In the genomic region with DNA sequence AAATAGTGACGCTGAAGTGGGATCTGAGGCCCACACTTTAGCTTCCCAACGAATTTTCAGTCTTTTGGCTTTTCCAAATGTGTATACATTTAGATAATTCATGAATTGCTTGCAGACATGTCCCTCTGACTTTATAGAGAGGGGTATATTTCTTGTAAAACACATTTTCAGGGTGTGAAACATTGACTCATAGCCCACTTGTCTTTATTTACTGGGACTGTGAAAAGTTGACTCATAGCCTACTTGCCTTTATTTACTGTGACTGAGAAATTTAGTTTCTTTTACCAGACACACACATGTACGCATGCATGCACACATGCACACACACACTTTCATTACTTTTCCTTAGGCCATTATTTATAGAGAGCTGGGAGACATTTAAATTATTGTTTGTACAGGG, we compare ENCODE assay signal across 11 cellular contexts.
DNase-seq lines count a peak whose midpoint lies in the region; ATAC-seq and TF ChIP-seq lines count a peak whose summit lies in the region.
"Had no signal": no experiment of that assay in that cellular context is flagged by ENCODE, and none has a peak within 500 bp of the region (broad histone marks: within the 10 kb centered on the region; RNA-seq: fewer than 3 reads in every experiment).

No MANE protein-coding gene starts in this region.

- H3K4me3 ChIP-seq in OCI-LY7 (ENCODE audit: low read depth, low read length, poor library complexity, severe bottlenecking), result no peak overlapping the region

- H3K9me3 ChIP-seq in OCI-LY7 (ENCODE audit: low read length), result no peaks in the 10 kb centered on the region

- intact Hi-C loops in OCI-LY7 (cut with micrococcal nuclease; ENCODE audit: unreplicated experiment), result no loop called here

- H3K4me1 Mint-ChIP-seq in central memory CD8-positive, alpha-beta T cell, result peaks cover 20% of the 10 kb centered on the region

- no peaks in the 10 kb centered on the region for H4K20me1 ChIP-seq in OCI-LY7 (ENCODE audit: insufficient read depth, low read length)

- no peak overlapping the region for H2AFZ ChIP-seq in OCI-LY7 (ENCODE audit: low read length)

- POLR2A ChIA-PET in OCI-LY7 (lab: Charles Lee), result interaction anchor here (0.6 to 0.9 kb wide), 2 partner anchors 13 to 1590 kb away, joined by 3 to 6 read pairs; no protein-coding TSS in a partner anchor

- no peak overlapping the region for H3K27ac ChIP-seq in OCI-LY7 (ENCODE audit: low read depth, low read length, poor library complexity, severe bottlenecking)

- no peaks in the 10 kb centered on the region for H3K9me3 Mint-ChIP-seq in central memory CD8-positive, alpha-beta T cell
- H3K9me3 Mint-ChIP-seq: T-cell had no signal

- H3K36me3 ChIP-seq in OCI-LY7 (ENCODE audit: insufficient read depth, low read length), result no peaks in the 10 kb centered on the region

- ATAC-seq in GM21381 (IDR thresholded peaks at IDR 0.05; ENCODE audit: unreplicated experiment), result peak; percentile 90
- peak; percentile 64 for ATAC-seq in HG03108 (IDR thresholded peaks at IDR 0.05; ENCODE audit: unreplicated experiment)
- ATAC-seq in central memory CD8-positive, alpha-beta T cell (replicated peaks; ENCODE audit: extremely low read depth, poor library complexity, severe bottlenecking), result peak; percentile 45
- ATAC-seq: T-cell had no signal

- no peak overlapping the region for H3K4me3 Mint-ChIP-seq in central memory CD8-positive, alpha-beta T cell
- H3K4me3 Mint-ChIP-seq: T-cell had no signal

- H3K4me2 ChIP-seq in OCI-LY7 (ENCODE audit: low read length), result no peak overlapping the region

- H3K36me3 Mint-ChIP-seq in central memory CD8-positive, alpha-beta T cell (ENCODE audit: insufficient read depth), result peaks cover 9% of the 10 kb centered on the region

- TF ChIP-seq POLR2A in erythroblast (IDR thresholded peaks at IDR 0.05; ENCODE audit: low read length), result no peak

- BruUV-seq in OCI-LY7 (replicated peaks; lab: Mats Ljungman, UMichigan), result no TSS peak

- H3K4me1 ChIP-seq in OCI-LY7 (ENCODE audit: insufficient read depth, low read length, poor library complexity, severe bottlenecking), result no peaks in the 10 kb centered on the region

- H3K79me2 ChIP-seq in OCI-LY7 (ENCODE audit: insufficient read depth, low read depth, low read length), result no peaks in the 10 kb centered on the region

- peak overlapping the region; percentile 53 for H3K27ac Mint-ChIP-seq in central memory CD8-positive, alpha-beta T cell (ENCODE audit: low read depth)

- TF ChIP-seq CTCF in GM10266 (IDR thresholded peaks at IDR 0.05; ENCODE audit: control insufficient read depth, insufficient read depth, low read depth, missing control alignments) (no peak), OCI-LY7 (conservative IDR thresholded peaks at IDR 0.05; ENCODE audit: low read length) (no peak)

- no peaks in the 10 kb centered on the region for H3K27me3 Mint-ChIP-seq in central memory CD8-positive, alpha-beta T cell
- H3K27me3 Mint-ChIP-seq: T-cell had no signal

- DNase-seq in GM10266 (ENCODE audit: extremely low spot score), result peak; percentile 11
- no peak for DNase-seq in central memory CD8-positive, alpha-beta T cell (ENCODE audit: low spot score in 2 of 2)
- no peak for DNase-seq in OCI-LY7 (ENCODE audit: low spot score)
- no peak for DNase-seq in RPMI8226
- DNase-seq in central memory CD4-positive, alpha-beta T cell, result no peak
- DNase-seq in erythroblast (lab: John Stamatoyannopoulos, UW), result no peak
- DNase-seq: aorta, NCI-H2081, T-cell had no signal

- no peaks in the 10 kb centered on the region for H3K9me2 ChIP-seq in OCI-LY7 (ENCODE audit: insufficient read depth, low read length)

- CTCF ChIA-PET in OCI-LY7 (lab: Charles Lee; ENCODE audit: unreplicated experiment), result no interaction called here
